8 cellular contexts compared by ENCODE assay signal in the genomic region with DNA sequence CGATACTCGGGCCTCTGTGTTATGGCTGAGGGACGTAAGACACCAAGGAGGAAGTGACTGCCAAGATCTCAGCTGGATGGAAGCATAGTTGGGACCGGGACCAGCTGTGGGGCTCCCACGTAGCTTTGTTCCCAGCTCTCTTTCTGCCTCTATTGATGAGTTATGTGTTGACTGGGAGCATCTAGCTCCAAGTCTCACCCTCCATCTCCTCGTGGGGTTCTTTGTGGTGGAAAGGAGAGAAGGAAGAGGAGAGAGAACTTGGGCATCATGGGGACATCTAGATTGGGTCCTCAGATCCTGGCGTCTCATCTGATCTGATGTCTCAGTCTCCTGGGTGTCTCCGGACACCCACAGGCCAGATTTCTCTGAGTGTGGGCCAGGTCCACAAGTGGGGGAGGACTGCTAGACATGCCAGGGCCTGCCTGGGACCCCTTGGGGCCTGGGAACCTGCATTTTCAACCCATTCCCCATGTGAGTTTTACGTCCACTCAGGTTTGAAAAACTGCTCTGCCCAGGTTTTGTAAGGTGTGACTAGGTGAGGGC. TPM values are rescaled to one million over a fixed set of nuclear protein-coding genes. Genes with fewer than 3 reads are reported as not detected.
DNase-seq lines count a peak whose midpoint lies in the region; ATAC-seq and TF ChIP-seq lines count a peak whose summit lies in the region.

No MANE protein-coding gene starts in this region.

- peaks cover 3% of the 10 kb centered on the region for H3K79me1 ChIP-seq in mesenchymal stem cell (replicated peaks; ENCODE audit: low read length, poor library complexity, severe bottlenecking)

- H2BK120ac ChIP-seq in mesenchymal stem cell (ENCODE audit: low read depth, low read length), result peak overlapping the region; percentile 88

- no peak overlapping the region for H2BK12ac ChIP-seq in mesenchymal stem cell (ENCODE audit: low read length in 2 of 2)

- no peak overlapping the region for H4K91ac ChIP-seq in mesenchymal stem cell (ENCODE audit: low read length)

- peak overlapping the region in 1 of 2 experiments; percentile 98 for H3K18ac ChIP-seq in mesenchymal stem cell (ENCODE audit: low read depth in 1 of 2, low read length in 2 of 2)

- H3K9me3 ChIP-seq in CD4-positive, CD25-positive, alpha-beta regulatory T cell (ENCODE audit: control insufficient read depth in 2 of 2, low read length in 2 of 2), result no peaks in the 10 kb centered on the region
- H3K9me3 ChIP-seq in HUES6 (ENCODE audit: control insufficient read depth, insufficient read depth, low read depth, low read length) (no peaks in the 10 kb centered on the region), mesenchymal stem cell (ENCODE audit: control insufficient read depth, low read length) (no peaks in the 10 kb centered on the region)

- no peak for DNase-seq in CD4-positive, CD25-positive, alpha-beta regulatory T cell
- DNase-seq in MCF 10A (ENCODE audit: unreplicated experiment), result no peak
- DNase-seq in mesenchymal stem cell, result no peak
- DNase-seq in NCI-H1436 (lab: John Stamatoyannopoulos, UW), result no peak
- DNase-seq in AG08395 (ENCODE audit: low spot score), result no peak
- no peak for DNase-seq in medulla oblongata (ENCODE audit: extremely low spot score)

- TSS peak; percentile 42 for BruUV-seq in MCF 10A (replicated peaks; lab: Mats Ljungman, UMichigan)

- no peaks in the 10 kb centered on the region for H3K36me3 ChIP-seq in CD4-positive, CD25-positive, alpha-beta regulatory T cell (ENCODE audit: control insufficient read depth, insufficient read depth, low read length)
- H3K36me3 ChIP-seq in HUES6 (ENCODE audit: control insufficient read depth, insufficient read depth, low read length) (no peaks in the 10 kb centered on the region), mesenchymal stem cell (ENCODE audit: control insufficient read depth in 1 of 2, insufficient read depth in 2 of 2, low read depth in 1 of 2, low read length in 2 of 2) (peaks cover 0 to 9% of the 10 kb centered on the region in 2 experiments)

- H3K23ac ChIP-seq in mesenchymal stem cell (ENCODE audit: low read length in 2 of 2), result no peak overlapping the region

- 26% methylated on average over 7 of the region's 9 CpGs for WGBS in mesenchymal stem cell

- ATAC-seq in CD4-positive, CD25-positive, alpha-beta regulatory T cell (ENCODE audit: low read depth in 2 of 2), result no peak
- ATAC-seq in GM19395 (IDR thresholded peaks at IDR 0.05; ENCODE audit: unreplicated experiment), result no peak

- CTCF ChIA-PET in MCF 10A (lab: Yijun Ruan, JAX), result interaction anchor here (0.7 to 3.5 kb wide), 10 partner anchors 11 to 203 kb away, joined by 3 to 25 read pairs (median 6); a partner anchor contains a TSS

- H3K4ac ChIP-seq in mesenchymal stem cell (ENCODE audit: low read depth in 1 of 2, low read length in 2 of 2), result peak overlapping the region; percentile 57 to 97

- H2AK5ac ChIP-seq in mesenchymal stem cell (ENCODE audit: low read length, severe bottlenecking), result peak overlapping the region; percentile 17

- H3K27ac Mint-ChIP-seq in CD4-positive, CD25-positive, alpha-beta regulatory T cell, result peak overlapping the region; percentile 90 to 98 (median 93)
- H3K27ac Mint-ChIP-seq in MCF 10A (ENCODE audit: low read depth, unreplicated experiment), result peak overlapping the region; percentile 94

- peaks cover 6 to 39% (median 29%) of the 10 kb centered on the region in 4 donors for H3K4me1 Mint-ChIP-seq in CD4-positive, CD25-positive, alpha-beta regulatory T cell
- H3K4me1 Mint-ChIP-seq in MCF 10A (ENCODE audit: insufficient read depth, unreplicated experiment), result peaks cover 13% of the 10 kb centered on the region

- peak overlapping the region; percentile 55 for H3K4me2 ChIP-seq in mesenchymal stem cell (ENCODE audit: low read length, poor library complexity, severe bottlenecking)

- peak overlapping the region; percentile 43 for H4K8ac ChIP-seq in mesenchymal stem cell (ENCODE audit: low read length)

- no peaks in the 10 kb centered on the region for H3K27me3 ChIP-seq in CD4-positive, CD25-positive, alpha-beta regulatory T cell (ENCODE audit: control insufficient read depth, insufficient read depth, low read length)
- no peaks in the 10 kb centered on the region for H3K27me3 ChIP-seq in HUES6 (ENCODE audit: control insufficient read depth, insufficient read depth, low read length)
- no peaks in the 10 kb centered on the region for H3K27me3 ChIP-seq in mesenchymal stem cell (ENCODE audit: control insufficient read depth in 1 of 2, insufficient read depth in 1 of 2, low read length in 2 of 2)

- no peak for TF ChIP-seq CTCF in MCF 10A (IDR thresholded peaks at IDR 0.05; ENCODE audit: unreplicated experiment)

- H3K4me3 Mint-ChIP-seq in CD4-positive, CD25-positive, alpha-beta regulatory T cell, result peak overlapping the region; percentile 92 to 99 (median 95)
- peak overlapping the region; percentile 99 for H3K4me3 Mint-ChIP-seq in MCF 10A (ENCODE audit: unreplicated experiment)

- peak overlapping the region; percentile 83 for H3K4me3 ChIP-seq in CD4-positive, CD25-positive, alpha-beta regulatory T cell (ENCODE audit: low read depth, low read length)
- H3K4me3 ChIP-seq in HUES6 (ENCODE audit: low read depth, low read length) (peak overlapping the region; percentile 90), mesenchymal stem cell (ENCODE audit: insufficient read depth in 1 of 2, low read depth in 1 of 2, low read length in 2 of 2) (peak overlapping the region; percentile 97 to 99)

- no peak overlapping the region for H2AFZ ChIP-seq in mesenchymal stem cell (ENCODE audit: low read depth, low read length)

- peaks cover 5% of the 10 kb centered on the region for H3K27me3 Mint-ChIP-seq in CD4-positive, CD25-positive, alpha-beta regulatory T cell
- H3K27me3 Mint-ChIP-seq in MCF 10A (ENCODE audit: insufficient read depth, unreplicated experiment), result no peaks in the 10 kb centered on the region

- peak overlapping the region; percentile 81 for H3K27ac ChIP-seq in CD4-positive, CD25-positive, alpha-beta regulatory T cell (ENCODE audit: insufficient read depth, low read length, poor library complexity, severe bottlenecking)
- H3K27ac ChIP-seq in HUES6 (ENCODE audit: low read depth, low read length) (peak overlapping the region; percentile 87; the same call in 1 of the 2 replicates), mesenchymal stem cell (ENCODE audit: low read length, poor library complexity, severe bottlenecking) (peak overlapping the region; percentile 68)

- H3K9ac ChIP-seq in HUES6 (ENCODE audit: low read length) (peak overlapping the region; percentile 94), mesenchymal stem cell (ENCODE audit: low read length) (peak overlapping the region; percentile 95)

- peaks cover 0 to 3% (median 0%) of the 10 kb centered on the region in 7 donors for H3K9me3 Mint-ChIP-seq in CD4-positive, CD25-positive, alpha-beta regulatory T cell
- no peaks in the 10 kb centered on the region for H3K9me3 Mint-ChIP-seq in MCF 10A (ENCODE audit: unreplicated experiment)

- no peaks in the 10 kb centered on the region for H3K36me3 Mint-ChIP-seq in CD4-positive, CD25-positive, alpha-beta regulatory T cell
- H3K36me3 Mint-ChIP-seq in MCF 10A (ENCODE audit: insufficient read depth, unreplicated experiment), result peaks cover 39% of the 10 kb centered on the region

- no peak overlapping the region for H2BK5ac ChIP-seq in mesenchymal stem cell (ENCODE audit: low read depth, low read length, poor library complexity, severe bottlenecking)

- POLR2A ChIA-PET in MCF 10A (lab: Yijun Ruan, JAX), result interaction anchor here (0.6 to 5.3 kb wide), 8 partner anchors 9 to 162 kb away, joined by 3 to 51 read pairs (median 3); a partner anchor contains a TSS

- no peak overlapping the region for H2BK15ac ChIP-seq in mesenchymal stem cell (ENCODE audit: low read depth, poor library complexity, severe bottlenecking)

- intact Hi-C loops in MCF 10A (cut with micrococcal nuclease), result no loop called here

- peaks cover 26% of the 10 kb centered on the region for H3K4me1 ChIP-seq in CD4-positive, CD25-positive, alpha-beta regulatory T cell (ENCODE audit: control insufficient read depth, insufficient read depth, low read length, poor library complexity, severe bottlenecking)
- H3K4me1 ChIP-seq in HUES6 (ENCODE audit: control insufficient read depth, insufficient read depth, low read length) (peaks cover 11% of the 10 kb centered on the region), mesenchymal stem cell (ENCODE audit: control insufficient read depth, insufficient read depth, low read depth, low read length) (peaks cover 14% of the 10 kb centered on the region)

- H3K14ac ChIP-seq in mesenchymal stem cell (ENCODE audit: low read length in 2 of 2), result no peak overlapping the region

RNA-seq across cellular contexts. Expression of a gene that starts 1.1 kb away (rescaled TPM):
- 78.2 TPM for total RNA-seq in CD4-positive, CD25-positive, alpha-beta regulatory T cell
- 1 to 10 TPM; 2.5 to 4.7 (median 4.4) TPM for polyA plus RNA-seq in CD4-positive, CD25-positive, alpha-beta regulatory T cell
- 61.3 and 62.9 TPM in 2 replicates for total RNA-seq in MCF 10A (2022)
- 52.4 TPM for polyA plus RNA-seq in mesenchymal stem cell (2013, experiment 1 of 2)
- 48.7 TPM for polyA plus RNA-seq in mesenchymal stem cell (2013, experiment 2 of 2)

RNA-seq across cellular contexts. Expression of a gene that starts 11.0 kb away (rescaled TPM):
- 53.7 TPM for total RNA-seq in CD4-positive, CD25-positive, alpha-beta regulatory T cell
- 1 to 10 TPM; 5.1 to 7.3 (median 5.4) TPM for polyA plus RNA-seq in CD4-positive, CD25-positive, alpha-beta regulatory T cell
- total RNA-seq in MCF 10A (2022), result 28.0 and 42.1 TPM in 2 replicates
- polyA plus RNA-seq in mesenchymal stem cell (2013, experiment 1 of 2), result 26.5 TPM
- 25.7 TPM for polyA plus RNA-seq in mesenchymal stem cell (2013, experiment 2 of 2)
